Comparison of ENCODE assay signal across 21 cellular contexts in the genomic region with DNA sequence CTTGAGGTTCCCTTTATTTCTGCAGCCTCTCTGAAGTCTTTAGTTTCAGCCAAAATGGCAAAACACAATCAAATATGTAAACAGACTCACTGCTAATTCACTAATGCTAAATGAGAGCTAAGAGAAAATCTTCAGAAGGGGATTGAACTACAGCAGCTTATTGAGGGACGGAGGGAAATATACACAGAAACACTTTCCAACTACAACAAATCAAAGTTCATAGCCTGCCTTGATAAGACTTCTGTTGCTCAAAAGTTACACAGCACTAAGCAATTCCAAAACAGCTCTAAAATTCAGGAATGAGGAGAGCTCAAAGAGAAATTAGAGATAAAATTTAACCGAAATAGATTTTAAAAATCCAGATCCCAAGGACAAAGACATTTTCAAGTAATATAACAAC. TPM values are rescaled to one million over a fixed set of nuclear protein-coding genes. Genes with fewer than 3 reads are reported as not detected.
"Had no signal": no experiment of that assay in that cellular context is flagged by ENCODE, and none has a peak within 500 bp of the region (broad histone marks: within the 10 kb centered on the region; RNA-seq: fewer than 3 reads in every experiment).

No MANE protein-coding gene starts in this region.

- H3K27ac Mint-ChIP-seq: activated B cell treated with CpG ODN at 0.5 μM for 24 hours; activated CD8-positive, alpha-beta T cell treated with anti-CD3 and anti-CD28 coated beads for 36 hours; activated naive CD4-positive, alpha-beta T cell treated with anti-CD3 and anti-CD28 coated beads, Interleukin-2, amount 50 U/mL, for 24 hours; activated naive CD8-positive, alpha-beta T cell treated with anti-CD3 and anti-CD28 coated beads, Interleukin-2, amount 10 ng/mL, durations not matched to agents 7 days and 5 days; activated T-helper 2 cell treated with anti-CD3 and anti-CD28 coated beads, Interferon-gamma antibody, Interleukin-2, Interleukin-4, amounts not matched to agents 10 μg/mL and 5 μg/mL and 100 μg/mL, durations not matched to agents 14 hours and 24 hours and 36 hours had no signal

- DNase-seq: activated gamma-delta T cell, NCI-H2107, SIG-M5 had no signal

- H3K27me3 ChIP-seq: ascending aorta, cardiac muscle cell had no signal

- H3K36me3 ChIP-seq: ascending aorta, cardiac muscle cell had no signal

- H3K9me3 ChIP-seq: ascending aorta had no signal

- H3K4me2 ChIP-seq: KMS-11, PC-9 had no signal

- H2AFZ ChIP-seq: PC-9 had no signal

- H3K27ac ChIP-seq: ascending aorta, cardiac muscle cell, KMS-11, PC-9, RWPE1, VCaP had no signal

- H3K9ac ChIP-seq: KMS-11 had no signal

- H3K4me3 ChIP-seq: ascending aorta, cardiac muscle cell, PC-9 had no signal

- H3K36me3 Mint-ChIP-seq: activated naive CD4-positive, alpha-beta T cell treated with anti-CD3 and anti-CD28 coated beads, Interleukin-2, amount 50 U/mL, for 24 hours; activated naive CD8-positive, alpha-beta T cell treated with anti-CD3 and anti-CD28 coated beads, Interleukin-2, amount 10 ng/mL, durations not matched to agents 7 days and 5 days had no signal

- H3K9me3 Mint-ChIP-seq: activated B cell treated with CpG ODN at 0.5 μM for 24 hours; activated CD4-positive, alpha-beta T cell treated with anti-CD3 and anti-CD28 coated beads, Interleukin-2, amount 10 ng/mL, durations not matched to agents 24 days and 14 days; activated CD8-positive, alpha-beta T cell treated with anti-CD3 and anti-CD28 coated beads for 36 hours; activated naive CD4-positive, alpha-beta T cell treated with anti-CD3 and anti-CD28 coated beads, Interleukin-2, amount 50 U/mL, for 24 hours; activated naive CD8-positive, alpha-beta T cell treated with anti-CD3 and anti-CD28 coated beads, Interleukin-2, amount 10 ng/mL, durations not matched to agents 7 days and 5 days; activated T-cell treated with anti-CD3 and anti-CD28 coated beads, Interleukin-2, amount 50 U/mL, for 72 hours; activated T-helper 2 cell treated with anti-CD3 and anti-CD28 coated beads, Interferon-gamma antibody, Interleukin-2, Interleukin-4, amounts not matched to agents 10 μg/mL and 5 μg/mL and 100 μg/mL, durations not matched to agents 14 hours and 24 hours and 36 hours; central memory CD8-positive, alpha-beta T cell had no signal

- H3K4me3 Mint-ChIP-seq: activated CD8-positive, alpha-beta T cell treated with anti-CD3 and anti-CD28 coated beads for 36 hours had no signal

RNA-seq across cellular contexts. Expression of a gene that starts 1.7 kb away (rescaled TPM):
- total RNA-seq: activated B cell treated with CpG ODN at 0.5 μM for 24 hours; activated CD4-positive, alpha-beta T cell treated with anti-CD3 and anti-CD28 coated beads, Interleukin-2, amount 10 ng/mL, durations not matched to agents 24 days and 14 days; activated CD8-positive, alpha-beta memory T cell treated with anti-CD3 and anti-CD28 coated beads for 36 hours; activated CD8-positive, alpha-beta T cell treated with anti-CD3 and anti-CD28 coated beads for 36 hours; activated naive CD8-positive, alpha-beta T cell treated with anti-CD3 and anti-CD28 coated beads, Interleukin-2, amount 10 ng/mL, durations not matched to agents 7 days and 5 days; activated T-cell treated with anti-CD3 and anti-CD28 coated beads, Interleukin-2, amount 50 U/mL, for 72 hours; activated T-helper 2 cell treated with anti-CD3 and anti-CD28 coated beads, Interferon-gamma antibody, Interleukin-2, Interleukin-4, amounts not matched to agents 10 μg/mL and 5 μg/mL and 100 μg/mL, durations not matched to agents 14 hours and 24 hours and 36 hours; OCI-LY7; PC-9; Right ventricle myocardium inferior; SK-MEL-5 had no signal
